9 cellular contexts compared by ENCODE assay signal in genomic region chr2:127386246-127386645, GRCh38. TPM values are rescaled to one million over a fixed set of nuclear protein-coding genes. Genes with fewer than 3 reads are reported as not detected.
DNase-seq lines count a peak whose midpoint lies in the region; ATAC-seq, FAIRE-seq and TF ChIP-seq lines count a peak whose summit lies in the region.
"Had no signal": no experiment of that assay in that cellular context is flagged by ENCODE, and none has a peak within 500 bp of the region (broad histone marks: within the 10 kb centered on the region; RNA-seq: fewer than 3 reads in every experiment).

No MANE protein-coding gene starts in this region.

- H3K9me3 ChIP-seq in heart left ventricle (no peaks in the 10 kb centered on the region), HepG2 (ENCODE audit: low read length) (no peaks in the 10 kb centered on the region), upper lobe of right lung (no peaks in the 10 kb centered on the region)

- intact Hi-C loops in heart left ventricle (cut with DNase I) = no loop called here
- intact Hi-C loops in left cardiac atrium (cut with DNase I) = no loop called here
- intact Hi-C loops in HepG2 (cut with micrococcal nuclease; ENCODE audit: unreplicated experiment) = loop anchor here (2.0 kb wide), 1 partner anchor 23 kb away; no protein-coding TSS in a partner anchor
- intact Hi-C loops in upper lobe of right lung (cut with DNase I) = no loop called here

- WGBS in heart left ventricle, 4 donors = 56 to 81% (median 66%) methylated on average over 4 of the region's 4 CpGs
- 5% methylated on average over 4 of the region's 4 CpGs for WGBS in HepG2 (ENCODE audit: low lambda C conversion rate)

- no peak for TF ChIP-seq RAD21 in HepG2 (CRISPR knock-in tag; IDR thresholded peaks at IDR 0.05)

- peaks cover 0 to 71% (median 48%) of the 10 kb centered on the region in 12 donors for H3K4me1 ChIP-seq in heart left ventricle
- peaks cover 55% of the 10 kb centered on the region for H3K4me1 ChIP-seq in HepG2 (ENCODE audit: insufficient read depth, low read length)
- H3K4me1 ChIP-seq in upper lobe of right lung = peaks cover 18% of the 10 kb centered on the region

- BruUV-seq in HepG2 (replicated peaks; lab: Mats Ljungman, UMichigan) = no TSS peak

- no peaks in the 10 kb centered on the region for H3K9me3 Mint-ChIP-seq in activated naive CD8-positive, alpha-beta T cell treated with anti-CD3 and anti-CD28 coated beads for 36 hours

- H3K79me2 ChIP-seq in HepG2 (ENCODE audit: insufficient read depth, low read length) = peaks cover 63% of the 10 kb centered on the region

- TF ChIP-seq EP300 in HepG2 (IDR thresholded peaks at IDR 0.05; ENCODE audit: low read depth in 2 of 2, low read length in 2 of 2) = no peak
- no peak for TF ChIP-seq EP300 in HepG2 (CRISPR knock-in tag; IDR thresholded peaks at IDR 0.05; ENCODE audit: borderline replicate concordance)

- DNase-seq in heart left ventricle (no peak), left cardiac atrium (no peak), HepG2 (ENCODE audit: low spot score) (no peak), upper lobe of right lung (no peak), EL (no peak), GM12891 (ENCODE audit: insufficient read length, low spot score) (no peak), T1000 (lab: John Stamatoyannopoulos, UW) (no peak)
- no peak for DNase-seq in activated naive CD8-positive, alpha-beta T cell treated with anti-CD3 and anti-CD28 coated beads for 36 hours

- H3K4me2 ChIP-seq in HepG2 (ENCODE audit: low read depth, low read length) = peak overlapping the region; percentile 84

- peak overlapping the region; percentile 90 for H3K4me3 Mint-ChIP-seq in activated naive CD8-positive, alpha-beta T cell treated with anti-CD3 and anti-CD28 coated beads for 36 hours

- H3K27me3 Mint-ChIP-seq in activated naive CD8-positive, alpha-beta T cell treated with anti-CD3 and anti-CD28 coated beads for 36 hours = no peaks in the 10 kb centered on the region

- H3K27me3 ChIP-seq in heart left ventricle = no peaks in the 10 kb centered on the region
- H3K27me3 ChIP-seq in HepG2 (ENCODE audit: control insufficient read depth in 1 of 2, insufficient read depth in 2 of 2, low read length in 2 of 2) = no peaks in the 10 kb centered on the region; a peak in 1 of 5 replicates
- H3K27me3 ChIP-seq in upper lobe of right lung = no peaks in the 10 kb centered on the region

- CTCF ChIA-PET in HepG2 (lab: Yijun Ruan, JAX; ENCODE audit: low intra/inter-chr PET ratio, low total read pairs) = no interaction called here

- peaks cover 22% of the 10 kb centered on the region for H3K36me3 Mint-ChIP-seq in activated naive CD8-positive, alpha-beta T cell treated with anti-CD3 and anti-CD28 coated beads for 36 hours

- ATAC-seq in heart left ventricle = no peak
- no peak for ATAC-seq in left cardiac atrium
- no peak for ATAC-seq in HepG2
- no peak for ATAC-seq in upper lobe of right lung

- H3K36me3 ChIP-seq in heart left ventricle (no peaks in the 10 kb centered on the region), HepG2 (replicated peaks in 1 of 2; ENCODE audit: control insufficient read depth in 1 of 2, insufficient read depth in 2 of 2, low read length in 2 of 2) (peaks cover 2 to 7% of the 10 kb centered on the region in 2 experiments; a peak in 2 of 5 replicates), upper lobe of right lung (no peaks in the 10 kb centered on the region)

- no peak overlapping the region for H2AFZ ChIP-seq in HepG2 (ENCODE audit: low read length)

- peak overlapping the region in 10 of 12 donors; percentile 82 to 100 (median 98) for H3K4me3 ChIP-seq in heart left ventricle
- H3K4me3 ChIP-seq in HepG2 (replicated peaks in 1 of 3; ENCODE audit: insufficient read depth in 1 of 3, low read depth in 2 of 3, low read length in 3 of 3) = peak overlapping the region; percentile 70 to 95 (median 94); a peak in 5 of 6 replicates
- peak overlapping the region; percentile 82 for H3K4me3 ChIP-seq in upper lobe of right lung

- POLR2A ChIA-PET in HepG2 (lab: Yijun Ruan, JAX) = interaction anchor here (1.0 to 3.7 kb wide), 7 partner anchors 19 to 92 kb away, joined by 3 to 33 read pairs (median 4); partner anchors contain the start of gene ERCC3

- FAIRE-seq in HepG2 (lab: Jason Lieb, UNC) = no peak
- FAIRE-seq in GM12891 (lab: Jason Lieb, UNC) = no peak

- H3K27ac ChIP-seq in heart left ventricle = peak overlapping the region in 11 of 12 donors; percentile 10 to 100 (median 100)
- H3K27ac ChIP-seq in HepG2 (ENCODE audit: extremely low read length, insufficient read depth, low read length) = peak overlapping the region; percentile 99
- peak overlapping the region; percentile 100 for H3K27ac ChIP-seq in upper lobe of right lung

- H3K4me1 Mint-ChIP-seq in activated naive CD8-positive, alpha-beta T cell treated with anti-CD3 and anti-CD28 coated beads for 36 hours = peaks cover 66% of the 10 kb centered on the region

- H3K27ac Mint-ChIP-seq in activated naive CD8-positive, alpha-beta T cell treated with anti-CD3 and anti-CD28 coated beads for 36 hours = peak overlapping the region; percentile 79

- H4K20me1 ChIP-seq in HepG2 (ENCODE audit: insufficient read depth, low read length) = peaks cover 22% of the 10 kb centered on the region

- H3K9ac ChIP-seq in HepG2 (ENCODE audit: insufficient read depth, low read depth, low read length) = peak overlapping the region; percentile 100

- no peak for TF ChIP-seq CTCF in heart left ventricle (IDR thresholded peaks at IDR 0.05)
- TF ChIP-seq CTCF in HepG2 (CRISPR knock-in tag; IDR thresholded peaks at IDR 0.05) = no peak
- TF ChIP-seq CTCF in upper lobe of right lung (IDR thresholded peaks at IDR 0.05) = no peak

- TF ChIP-seq POLR2A in heart left ventricle (IDR thresholded peaks at IDR 0.05) (no peak), HepG2 (IDR thresholded peaks at IDR 0.05; ENCODE audit: insufficient read depth in 1 of 2, low read depth in 2 of 2, low read length in 2 of 2) (no peak), GM12891 (IDR thresholded peaks at IDR 0.05; ENCODE audit: low read depth, low read length) (no peak)

- in situ Hi-C loops in HepG2 (cut with HindIII; ENCODE audit: extremely low pct_ligation_motif_present, low pct_unique_long_range_greater_than_20kb) = no loop called here

RNA-seq across cellular contexts. Expression of gene MAP3K2, which starts 1.5 kb away (rescaled TPM):
- total RNA-seq in heart left ventricle = 10 to 100 TPM; 19.1 to 37.6 (median 26.1) TPM
- polyA plus RNA-seq in heart left ventricle = 1 to 10 TPM; 4.0 to 7.5 TPM
- total RNA-seq in left cardiac atrium = 10 to 100 TPM; 29.3 to 31.2 TPM
- total RNA-seq in activated naive CD8-positive, alpha-beta T cell treated with anti-CD3 and anti-CD28 coated beads for 36 hours = 10 to 100 TPM; 41.1 to 43.2 TPM
- 37.2 and 56.1 TPM in 2 replicates for total RNA-seq in HepG2 (2016; rRNA removed; fragmentation: Illumina TruSeq; extraction: Trizol)
- 12.9 and 13.4 TPM in 2 replicates for total RNA-seq in HepG2 (2016; cell fraction: cytosol; rRNA removed; fragmentation: Illumina TruSeq; extraction: Trizol; ENCODE audit: low read depth)
- total RNA-seq in HepG2 (2016; cell fraction: insoluble cytoplasmic fraction; rRNA removed; fragmentation: Illumina TruSeq; extraction: Trizol) = 35.8 and 54.1 TPM in 2 replicates
- 28.2 and 32.6 TPM in 2 replicates for total RNA-seq in HepG2 (2016; cell fraction: membrane; rRNA removed; fragmentation: Illumina TruSeq; extraction: Trizol)
- 37.4 and 42.1 TPM in 2 replicates for total RNA-seq in HepG2 (2016; cell fraction: nucleus; rRNA removed; fragmentation: Illumina TruSeq; extraction: Trizol)
- 11.2 and 12.2 TPM in 2 replicates for polyA plus RNA-seq in HepG2 (2011; rRNA removed)
- 5.1 and 7.6 TPM in 2 replicates for polyA plus RNA-seq in HepG2 (2011; cell fraction: cytosol; rRNA removed)
- polyA plus RNA-seq in HepG2 (2011; cell fraction: nucleus; rRNA removed) = 18.1 and 21.8 TPM in 2 replicates
- 11.5 and 11.7 TPM in 2 replicates for polyA plus RNA-seq in HepG2 (2012)
- 0.44 and 0.68 TPM in 2 replicates for polyA plus RNA-seq in HepG2 (2016; cell fraction: cytosol; fragmentation: Illumina TruSeq; extraction: Trizol; ENCODE audit: low read depth)
- 14.1 and 15.7 TPM in 2 replicates for polyA plus RNA-seq in HepG2 (2016; cell fraction: insoluble cytoplasmic fraction; fragmentation: Illumina TruSeq; extraction: Trizol; ENCODE audit: low read depth)
- 3.3 and 3.5 TPM in 2 replicates for polyA plus RNA-seq in HepG2 (2016; cell fraction: membrane; fragmentation: Illumina TruSeq; extraction: Trizol; ENCODE audit: low read depth)
- 28.7 and 30.7 TPM in 2 replicates for polyA plus RNA-seq in HepG2 (2016; cell fraction: nucleus; fragmentation: Illumina TruSeq; extraction: Trizol; ENCODE audit: insufficient read depth, low read depth)
- 20.5 and 26.7 TPM in 2 replicates for polyA minus RNA-seq in HepG2 (2011; rRNA and poly(A)+ RNA removed; ENCODE audit: low replicate concordance)
- polyA minus RNA-seq in HepG2 (2011; cell fraction: cytosol; rRNA and poly(A)+ RNA removed) = 43.5 and 45.0 TPM in 2 replicates
- 46.0 and 46.6 TPM in 2 replicates for polyA minus RNA-seq in HepG2 (2011; cell fraction: nucleus; rRNA and poly(A)+ RNA removed)
- 71.5 TPM for total RNA-seq in upper lobe of right lung
- polyA plus RNA-seq in GM12891 (2012; ENCODE audit: low read depth, missing spikeins) = 6.7 TPM

RNA-seq across cellular contexts. Expression of gene PROC, which starts 32.0 kb away (rescaled TPM):
- total RNA-seq in heart left ventricle (not detected), left cardiac atrium (not detected), HepG2 (2016; rRNA removed; fragmentation: Illumina TruSeq; extraction: Trizol) (52.1 and 134 TPM in 2 replicates), upper lobe of right lung (not detected)
- polyA plus RNA-seq in heart left ventricle (not detected), HepG2 (2011; rRNA removed) (185 and 266 TPM in 2 replicates)
- not detected for total RNA-seq in activated naive CD8-positive, alpha-beta T cell treated with anti-CD3 and anti-CD28 coated beads for 36 hours
- total RNA-seq in HepG2 (2016; cell fraction: cytosol; rRNA removed; fragmentation: Illumina TruSeq; extraction: Trizol; ENCODE audit: low read depth) = 19.2 and 23.2 TPM in 2 replicates
- 49.9 and 134 TPM in 2 replicates for total RNA-seq in HepG2 (2016; cell fraction: insoluble cytoplasmic fraction; rRNA removed; fragmentation: Illumina TruSeq; extraction: Trizol)
- 37.4 and 38.6 TPM in 2 replicates for total RNA-seq in HepG2 (2016; cell fraction: membrane; rRNA removed; fragmentation: Illumina TruSeq; extraction: Trizol)
- 166 and 178 TPM in 2 replicates for total RNA-seq in HepG2 (2016; cell fraction: nucleus; rRNA removed; fragmentation: Illumina TruSeq; extraction: Trizol)
- polyA plus RNA-seq in HepG2 (2011; cell fraction: cytosol; rRNA removed) = 113 and 166 TPM in 2 replicates
- 1,267 and 1,304 TPM in 2 replicates for polyA plus RNA-seq in HepG2 (2011; cell fraction: nucleus; rRNA removed)
- polyA plus RNA-seq in HepG2 (2012) = 232 and 321 TPM in 2 replicates
- 17.2 and 19.9 TPM in 2 replicates for polyA plus RNA-seq in HepG2 (2016; cell fraction: cytosol; fragmentation: Illumina TruSeq; extraction: Trizol; ENCODE audit: low read depth)
- polyA plus RNA-seq in HepG2 (2016; cell fraction: insoluble cytoplasmic fraction; fragmentation: Illumina TruSeq; extraction: Trizol; ENCODE audit: low read depth) = 48.9 and 49.8 TPM in 2 replicates
- 22.9 and 24.9 TPM in 2 replicates for polyA plus RNA-seq in HepG2 (2016; cell fraction: membrane; fragmentation: Illumina TruSeq; extraction: Trizol; ENCODE audit: low read depth)
- polyA plus RNA-seq in HepG2 (2016; cell fraction: nucleus; fragmentation: Illumina TruSeq; extraction: Trizol; ENCODE audit: insufficient read depth, low read depth) = 354 and 380 TPM in 2 replicates
- 241 TPM in 1 of 2 replicates, not detected in the other for polyA minus RNA-seq in HepG2 (2011; rRNA and poly(A)+ RNA removed; ENCODE audit: low replicate concordance)
- polyA minus RNA-seq in HepG2 (2011; cell fraction: cytosol; rRNA and poly(A)+ RNA removed) = 64.7 and 65.5 TPM in 2 replicates
- polyA minus RNA-seq in HepG2 (2011; cell fraction: nucleus; rRNA and poly(A)+ RNA removed) = 172 and 188 TPM in 2 replicates
- polyA plus RNA-seq in GM12891 (2012; ENCODE audit: low read depth, missing spikeins) = not detected
- total RNA-seq: myocyte had no signal

Comparison
In these comparisons a context has a peak if more than half of its experiments do, and no peak if none do; other contexts are left out.
1. RNA of gene PROC, which starts 32.0 kb away (total RNA-seq): 19.2 to 178 TPM in HepG2; not detected in upper lobe of right lung (single experiment), not detected in activated naive CD8-positive, alpha-beta T cell treated with anti-CD3 and anti-CD28 coated beads for 36 hours, not detected in heart left ventricle and not detected in left cardiac atrium; every median in the first group is over 10 times any median in the second.
2. Peak in every context shown above with its lines, with median percentiles within 50 percentile points of each other: H3K27ac ChIP-seq and H3K4me3 ChIP-seq.